21 cellular contexts compared by ENCODE assay signal in genomic region chr20:37500311-37500710, GRCh38. TPM values are rescaled to one million over a fixed set of nuclear protein-coding genes. Genes with fewer than 3 reads are reported as not detected.
DNase-seq lines count a peak whose midpoint lies in the region; ATAC-seq, FAIRE-seq and TF ChIP-seq lines count a peak whose summit lies in the region.
"Had no signal": no experiment of that assay in that cellular context is flagged by ENCODE, and none has a peak within 500 bp of the region (broad histone marks: within the 10 kb centered on the region; RNA-seq: fewer than 3 reads in every experiment).

No MANE protein-coding gene starts in this region.

- TF ChIP-seq RAD21 in H1 (IDR thresholded peaks at IDR 0.05 in 1 of 2, conservative IDR thresholded peaks at IDR 0.05 in 1 of 2; ENCODE audit: low read depth in 2 of 2, low read length in 2 of 2): no peak

- H2BK120ac ChIP-seq in H1 (replicated peaks; ENCODE audit: low read depth, low read length): no peak overlapping the region

- no peaks in the 10 kb centered on the region for H3K9me3 ChIP-seq in H1 (ENCODE audit: insufficient read depth in 2 of 2, low read depth in 1 of 2, low read length in 1 of 2)
- H3K9me3 ChIP-seq: A549, Caco-2 had no signal

- H4K20me1 ChIP-seq in H1 (replicated peaks in 1 of 2; ENCODE audit: control insufficient read depth in 1 of 2, insufficient read depth in 2 of 2, low read length in 2 of 2): no peaks in the 10 kb centered on the region

- no peak overlapping the region for H2BK15ac ChIP-seq in H1 (ENCODE audit: low read length)

- H3K56ac ChIP-seq in H1 (replicated peaks; ENCODE audit: insufficient read length, low read depth, low read length): no peak overlapping the region

- ATAC-seq in GM18505 (IDR thresholded peaks at IDR 0.05; ENCODE audit: unreplicated experiment): no peak
- ATAC-seq: A549, GM12878, T-cell had no signal

- H3K36me3 ChIP-seq in H1 (ENCODE audit: control insufficient read depth in 2 of 4, insufficient read depth in 4 of 4, low read length in 3 of 4): no peaks in the 10 kb centered on the region

- no peak overlapping the region for H4K91ac ChIP-seq in H1 (replicated peaks; ENCODE audit: insufficient read length, low read length)

- DNase-seq in DMS153 (lab: John Stamatoyannopoulos, UW) (peak; percentile 74), NCI-H146 (lab: John Stamatoyannopoulos, UW) (peak; percentile 75), NCI-H510A (lab: John Stamatoyannopoulos, UW) (peak; percentile 56), H1 (ENCODE audit: low read depth in 1 of 2, low spot score in 2 of 2) (no peak), G401 (ENCODE audit: low spot score) (no peak), HCEC 1CT (no peak), retina (no peak)
- DNase-seq: KG1, NCI-H1105, NCI-H187 treated with DMSO at 0.1 percent for 48 hours, NCI-H446, OCI-M1 had no signal

- H3K18ac ChIP-seq in H1 (ENCODE audit: extremely low read depth, low read length): no peak overlapping the region

- no peak overlapping the region for H3K9ac ChIP-seq in H1 (replicated peaks in 1 of 4; ENCODE audit: extremely low read depth in 1 of 4, low read depth in 3 of 4, low read length in 3 of 4)

- no peak overlapping the region for H3K27ac ChIP-seq in H1 (ENCODE audit: low read depth, low read length)
- H3K27ac ChIP-seq: A549, SK-N-MC had no signal

- no peak overlapping the region for H2BK20ac ChIP-seq in H1 (ENCODE audit: low read length)

- H2AK5ac ChIP-seq in H1 (ENCODE audit: low read depth, low read length): 0 out of 2 replicates have a peak overlapping the region, but pooled peaks have one; percentile 61

- WGBS in H1 (ENCODE audit: extremely low coverage in 1 of 2, insufficient coverage in 1 of 2, insufficient read length in 1 of 2, insufficient replicate concordance in 2 of 2, low coverage in 1 of 2, low lambda C conversion rate in 2 of 2, missing lambda C conversion rate in 1 of 2), 2 experiments: 94% methylated on average over 7 of the region's 7 CpGs; no CpG with 5 or more reads in 1 of the 2 experiments

- no peak overlapping the region for H2BK5ac ChIP-seq in H1 (ENCODE audit: low read depth, low read length)

- in situ Hi-C loops in G401 (cut with HindIII; ENCODE audit: low sequenced_read_pairs): loop anchor here (25.0 kb wide), 1 partner anchor 238 kb away; the partner anchor contains the start of gene GHRH

- no peak overlapping the region for H2AFZ ChIP-seq in H1 (ENCODE audit: low read length)

- H2BK12ac ChIP-seq in H1 (ENCODE audit: low read depth, low read length): no peak overlapping the region

- POLR2A ChIA-PET in H1 (lab: Charles Lee; ENCODE audit: partially characterized antibody): interaction anchor here (0.6 to 11.2 kb wide), 6 partner anchors 7 to 457 kb away, joined by 3 to 116 read pairs (median 4); partner anchors contain the start of gene NNAT

- no peak for FAIRE-seq in H1 (lab: Jason Lieb, UNC)
- FAIRE-seq: A549, GM12878 had no signal

- no peak for TF ChIP-seq POLR2A in H1 (IDR thresholded peaks at IDR 0.05; ENCODE audit: control extremely low read depth in 1 of 2, low read depth in 2 of 2, low read length in 2 of 2)
- TF ChIP-seq POLR2A in GM18505 (IDR thresholded peaks at IDR 0.05; ENCODE audit: borderline replicate concordance, extremely low read depth, insufficient read depth, insufficient read length): no peak

- H3K79me2 ChIP-seq in H1 (ENCODE audit: control insufficient read depth in 1 of 2, insufficient read depth in 2 of 2, low read length in 2 of 2): no peaks in the 10 kb centered on the region

- TF ChIP-seq EP300 in H1 (IDR thresholded peaks at IDR 0.05; ENCODE audit: borderline replicate concordance in 1 of 2, low read depth in 2 of 2, low read length in 2 of 2): no peak

- no peak overlapping the region for H4K5ac ChIP-seq in H1 (ENCODE audit: insufficient read length, low read depth, low read length)

- H3K79me1 ChIP-seq in H1 (ENCODE audit: low read depth, low read length): no peaks in the 10 kb centered on the region

- no peak overlapping the region for H4K8ac ChIP-seq in H1 (ENCODE audit: extremely low read depth, insufficient read depth, low read length)

- H3K4me3 ChIP-seq in H1 (ENCODE audit: extremely low read depth in 1 of 4, insufficient read depth in 2 of 4, low read depth in 3 of 4, low read length in 4 of 4): no peak overlapping the region
- H3K4me3 ChIP-seq: A549, GM12878, SK-N-MC had no signal

- H3K23ac ChIP-seq in H1 (ENCODE audit: insufficient read length): no peak overlapping the region

- H3K27me3 ChIP-seq in H1 (replicated peaks in 1 of 4; ENCODE audit: control insufficient read depth in 3 of 4, extremely low read depth in 1 of 4, insufficient read depth in 3 of 4, low read length in 3 of 4): no peaks in the 10 kb centered on the region

- H3K4me2 ChIP-seq in H1 (ENCODE audit: insufficient read depth in 1 of 2, low read depth in 2 of 2, low read length in 2 of 2): no peak overlapping the region
- H3K4me2 ChIP-seq: A549 had no signal

- H3K4me1 ChIP-seq in H1 (replicated peaks in 1 of 4; ENCODE audit: control insufficient read depth in 3 of 4, insufficient read depth in 4 of 4, low read length in 3 of 4): peaks cover 4 to 6% (median 4%) of the 10 kb centered on the region in 4 experiments; a peak in 5 of 7 replicates
- H3K4me1 ChIP-seq: Caco-2 had no signal

- H3K4ac ChIP-seq in H1 (replicated peaks; ENCODE audit: insufficient read length, low read depth, low read length): no peak overlapping the region

- H3K23me2 ChIP-seq in H1 (ENCODE audit: low read depth, low read length): no peaks in the 10 kb centered on the region

- TF ChIP-seq CTCF in H1 (IDR thresholded peaks at IDR 0.05; ENCODE audit: control extremely low read depth in 1 of 3, insufficient read depth in 1 of 3, low read depth in 1 of 3, low read length in 3 of 3): no peak

- H3K14ac ChIP-seq in H1 (ENCODE audit: insufficient read length): no peak overlapping the region

- CTCF ChIA-PET in H1 (lab: Charles Lee; ENCODE audit: partially characterized antibody): interaction anchor here (0.8 to 3.0 kb wide), 2 partner anchors 11 to 101 kb away, joined by 4 to 11 read pairs; no protein-coding TSS in a partner anchor

TF ChIP-seq in H1, 55 proteins besides CTCF, POLR2A, EP300 and RAD21:
- TF ChIP-seq CHD1 (IDR thresholded peaks at IDR 0.05; ENCODE audit: low read depth, low read length) (no peak), NANOG (IDR thresholded peaks at IDR 0.05; ENCODE audit: insufficient read depth, low read depth, low read length, poor library complexity, severe bottlenecking) (no peak), HDAC2 (IDR thresholded peaks at IDR 0.05; ENCODE audit: borderline replicate concordance in 1 of 2, low read depth in 2 of 2, low read length in 2 of 2) (no peak), GABPA (IDR thresholded peaks at IDR 0.05; ENCODE audit: borderline replicate concordance, insufficient read depth, low read length) (no peak), MAX (IDR thresholded peaks at IDR 0.05) (no peak), CREB1 (IDR thresholded peaks at IDR 0.05) (no peak), TAF1 (IDR thresholded peaks at IDR 0.05; ENCODE audit: low read depth, low read length) (no peak), E2F6 (IDR thresholded peaks at IDR 0.05) (no peak), RNF2 (IDR thresholded peaks at IDR 0.05; ENCODE audit: borderline replicate concordance, low read depth, low read length, missing control alignments, poor library complexity, severe bottlenecking) (no peak)

RNA-seq across cellular contexts. Expression of gene NNAT, which starts 20.7 kb away (rescaled TPM):
- total RNA-seq in H1 (2021; fragmentation: NEBNext Ultra II Directional; extraction: Animal tissue kit (Norgen Biotek cat#: 25700)): 66.8 and 71.5 TPM in 2 replicates
- 175 and 184 TPM in 2 replicates for polyA plus RNA-seq in H1 (2011; rRNA removed)
- 189 TPM for polyA plus RNA-seq in H1 (2011; cell fraction: cytosol; rRNA removed)
- polyA plus RNA-seq in H1 (2011; cell fraction: nucleus; rRNA removed): 108 TPM
- 95.7 to 129 TPM (median 122 TPM) in 4 replicates for polyA plus RNA-seq in H1 (2012, experiment 1 of 2)
- 151 TPM for polyA plus RNA-seq in H1 (2012, experiment 2 of 2)
- polyA plus RNA-seq in H1 (2013, experiment 1 of 2): 60.7 TPM
- 75.9 TPM for polyA plus RNA-seq in H1 (2013, experiment 2 of 2)
- 52.9 and 63.8 TPM in 2 replicates for polyA minus RNA-seq in H1 (2011; rRNA and poly(A)+ RNA removed)
- 35.2 TPM for polyA minus RNA-seq in H1 (2011; cell fraction: cytosol; rRNA and poly(A)+ RNA removed)
- 29.1 TPM for polyA minus RNA-seq in H1 (2011; cell fraction: nucleus; rRNA and poly(A)+ RNA removed)
- not detected in 2 replicates for total RNA-seq in G401 (2014; rRNA removed; shearing (Covaris generic))
- total RNA-seq: Caco-2, GM12878, H4, M059J had no signal
- polyA plus RNA-seq: A549, CD14-positive monocyte had no signal

RNA-seq across cellular contexts. Expression of gene BLCAP, which starts 27.4 kb away (rescaled TPM):
- total RNA-seq in H1 (2021; fragmentation: NEBNext Ultra II Directional; extraction: Animal tissue kit (Norgen Biotek cat#: 25700)): 51.1 and 60.3 TPM in 2 replicates
- polyA plus RNA-seq in H1 (2011; rRNA removed): 69.2 and 72.2 TPM in 2 replicates
- 68.8 TPM for polyA plus RNA-seq in H1 (2011; cell fraction: cytosol; rRNA removed)
- polyA plus RNA-seq in H1 (2011; cell fraction: nucleus; rRNA removed): 57.1 TPM
- polyA plus RNA-seq in H1 (2012, experiment 1 of 2): 39.7 to 48.2 TPM (median 45.8 TPM) in 4 replicates
- polyA plus RNA-seq in H1 (2012, experiment 2 of 2): 36.4 TPM
- polyA plus RNA-seq in H1 (2013, experiment 1 of 2): 48.3 TPM
- polyA plus RNA-seq in H1 (2013, experiment 2 of 2): 52.3 TPM
- polyA minus RNA-seq in H1 (2011; rRNA and poly(A)+ RNA removed): 48.7 and 61.2 TPM in 2 replicates
- 29.9 TPM for polyA minus RNA-seq in H1 (2011; cell fraction: cytosol; rRNA and poly(A)+ RNA removed)
- polyA minus RNA-seq in H1 (2011; cell fraction: nucleus; rRNA and poly(A)+ RNA removed): 46.8 TPM
- 19.3 and 24.9 TPM in 2 replicates for total RNA-seq in G401 (2014; rRNA removed; shearing (Covaris generic))

Comparison
In these comparisons a context has a peak if more than half of its experiments do, and no peak if none do; other contexts are left out.
1. DNase-seq: peak in DMS153 (single experiment), NCI-H146 (single experiment) and NCI-H510A (single experiment); none in H1 (0 of 2), G401 (single experiment), HCEC 1CT (single experiment) and retina (single experiment).
2. RNA of gene NNAT, which starts 20.7 kb away (total RNA-seq): 66.8 to 71.5 TPM in H1; not detected in G401; every median in the first group is over 10 times any median in the second.